20 cellular contexts compared by ENCODE assay signal in genomic region chr9:109791003-109791677, GRCh38. TPM values are rescaled to one million over a fixed set of nuclear protein-coding genes. Genes with fewer than 3 reads are reported as not detected.
"Had no signal": no experiment of that assay in that cellular context is flagged by ENCODE, and none has a peak within 500 bp of the region (broad histone marks: within the 10 kb centered on the region; RNA-seq: fewer than 3 reads in every experiment).

No MANE protein-coding gene starts in this region.

- H3K9me3 Mint-ChIP-seq: activated CD4-positive, alpha-beta T cell treated with anti-CD3 and anti-CD28 coated beads, Interleukin-2, amount 10 ng/mL, durations not matched to agents 24 days and 14 days; activated naive CD4-positive, alpha-beta T cell treated with anti-CD3 and anti-CD28 coated beads, Interleukin-2, amount 10 ng/mL, durations not matched to agents 7 days and 5 days; activated naive CD8-positive, alpha-beta T cell treated with anti-CD3 and anti-CD28 coated beads, Interleukin-2, amount 50 U/mL, for 24 hours; dendritic cell treated with granulocyte-macrophage colony-stimulating factor and Interleukin-4, amounts not matched to agents 40 ng/mL and 50 ng/mL, for 4 days; effector memory CD8-positive, alpha-beta T cell; natural killer cell treated with Interleukin-12 subunit alpha and Interleukin-12 subunit beta and Interleukin-15 and Interleukin-18, amount 100 ng/mL, for 72 hours; T-cell had no signal

- H3K9me3 ChIP-seq: breast epithelium, esophagus squamous epithelium, spleen, transverse colon had no signal

- H3K27me3 ChIP-seq: breast epithelium, spleen, transverse colon had no signal

- H3K4me3 ChIP-seq: breast epithelium, esophagus squamous epithelium, spleen, transverse colon had no signal

- ATAC-seq: activated CD8-positive, alpha-beta T cell treated with anti-CD3 and anti-CD28 coated beads, Interleukin-2, amount 10 ng/mL, durations not matched to agents 7 days and 5 days; activated naive CD8-positive, alpha-beta T cell treated with anti-CD3 and anti-CD28 coated beads, Interleukin-2, amount 50 U/mL, for 24 hours; effector memory CD8-positive, alpha-beta T cell; natural killer cell treated with Interleukin-12 subunit alpha and Interleukin-12 subunit beta and Interleukin-15 and Interleukin-18, amount 100 ng/mL, for 72 hours; T-cell had no signal

- H3K27ac ChIP-seq: esophagus squamous epithelium, spleen, transverse colon had no signal

- H3K4me1 ChIP-seq: breast epithelium, spleen, transverse colon had no signal

- H3K36me3 ChIP-seq: breast epithelium, esophagus squamous epithelium, spleen, transverse colon had no signal

- H3K4me3 Mint-ChIP-seq: activated CD4-positive, alpha-beta T cell treated with anti-CD3 and anti-CD28 coated beads, Interleukin-2, amount 10 ng/mL, durations not matched to agents 24 days and 14 days; activated CD8-positive, alpha-beta T cell treated with anti-CD3 and anti-CD28 coated beads, Interleukin-2, amount 10 ng/mL, durations not matched to agents 7 days and 5 days; activated naive CD4-positive, alpha-beta T cell treated with anti-CD3 and anti-CD28 coated beads, Interleukin-2, amount 10 ng/mL, durations not matched to agents 7 days and 5 days; activated naive CD8-positive, alpha-beta T cell treated with anti-CD3 and anti-CD28 coated beads, Interleukin-2, amount 50 U/mL, for 24 hours; dendritic cell treated with granulocyte-macrophage colony-stimulating factor and Interleukin-4, amounts not matched to agents 40 ng/mL and 50 ng/mL, for 4 days; effector memory CD8-positive, alpha-beta T cell; natural killer cell treated with Interleukin-12 subunit alpha and Interleukin-12 subunit beta and Interleukin-15 and Interleukin-18, amount 100 ng/mL, for 72 hours; T-cell had no signal

- H3K27me3 Mint-ChIP-seq: activated naive CD8-positive, alpha-beta T cell treated with anti-CD3 and anti-CD28 coated beads, Interleukin-2, amount 50 U/mL, for 24 hours had no signal

- H3K4me1 Mint-ChIP-seq: activated CD4-positive, alpha-beta T cell treated with anti-CD3 and anti-CD28 coated beads, Interleukin-2, amount 10 ng/mL, durations not matched to agents 24 days and 14 days; activated naive CD4-positive, alpha-beta T cell treated with anti-CD3 and anti-CD28 coated beads, Interleukin-2, amount 10 ng/mL, durations not matched to agents 7 days and 5 days; activated naive CD8-positive, alpha-beta T cell treated with anti-CD3 and anti-CD28 coated beads, Interleukin-2, amount 50 U/mL, for 24 hours; T-cell had no signal

- H3K36me3 Mint-ChIP-seq: activated naive CD4-positive, alpha-beta T cell treated with anti-CD3 and anti-CD28 coated beads, Interleukin-2, amount 10 ng/mL, durations not matched to agents 7 days and 5 days; natural killer cell treated with Interleukin-12 subunit alpha and Interleukin-12 subunit beta and Interleukin-15 and Interleukin-18, amount 100 ng/mL, for 72 hours; T-cell had no signal

- H3K27ac Mint-ChIP-seq: activated CD4-positive, alpha-beta T cell treated with anti-CD3 and anti-CD28 coated beads, Interleukin-2, amount 10 ng/mL, durations not matched to agents 24 days and 14 days; activated CD8-positive, alpha-beta T cell treated with anti-CD3 and anti-CD28 coated beads, Interleukin-2, amount 10 ng/mL, durations not matched to agents 7 days and 5 days; activated naive CD4-positive, alpha-beta T cell treated with anti-CD3 and anti-CD28 coated beads, Interleukin-2, amount 10 ng/mL, durations not matched to agents 7 days and 5 days; activated naive CD8-positive, alpha-beta T cell treated with anti-CD3 and anti-CD28 coated beads, Interleukin-2, amount 50 U/mL, for 24 hours; dendritic cell treated with granulocyte-macrophage colony-stimulating factor and Interleukin-4, amounts not matched to agents 40 ng/mL and 50 ng/mL, for 4 days; effector memory CD8-positive, alpha-beta T cell; natural killer cell treated with Interleukin-12 subunit alpha and Interleukin-12 subunit beta and Interleukin-15 and Interleukin-18, amount 100 ng/mL, for 72 hours; T-cell had no signal

- DNase-seq: activated CD4-positive, alpha-beta T cell treated with anti-CD3 and anti-CD28 coated beads, Interleukin-2, amount 10 ng/mL, durations not matched to agents 24 days and 14 days; activated CD8-positive, alpha-beta T cell treated with anti-CD3 and anti-CD28 coated beads, Interleukin-2, amount 10 ng/mL, durations not matched to agents 7 days and 5 days; activated effector memory CD4-positive, alpha-beta T cell treated with Interleukin-2 at 50 U/mL for 16 hours; activated naive CD4-positive, alpha-beta T cell treated with anti-CD3 and anti-CD28 coated beads, Interleukin-2, amount 10 ng/mL, durations not matched to agents 7 days and 5 days; activated naive CD8-positive, alpha-beta T cell treated with anti-CD3 and anti-CD28 coated beads, Interleukin-2, amount 50 U/mL, for 24 hours; activated T-cell treated with anti-CD3 and anti-CD28 coated beads, Interleukin-2, amount 50 U/mL, for 48 hours; anterior cingulate cortex; cerebellar nuclear complex; effector memory CD8-positive, alpha-beta T cell; esophagus squamous epithelium; nucleus accumbens; posterior cingulate gyrus; spleen; stimulated activated CD8-positive, alpha-beta memory T cell treated with anti-CD3 and anti-CD28 coated beads, Interleukin-4, amount 100 ng/mL, for 48 hours; stimulated activated naive CD4-positive, alpha-beta T cell; T-cell; transverse colon had no signal

RNA-seq across cellular contexts. Expression of gene PALM2AKAP2, which starts 11.1 kb away (rescaled TPM):
- total RNA-seq: activated CD8-positive, alpha-beta T cell treated with anti-CD3 and anti-CD28 coated beads, Interleukin-2, amount 10 ng/mL, durations not matched to agents 7 days and 5 days; natural killer cell treated with Interleukin-12 subunit alpha and Interleukin-12 subunit beta and Interleukin-15 and Interleukin-18, amount 100 ng/mL, for 72 hours; T-cell had no signal
